23 cellular contexts compared by ENCODE assay signal in the genomic region with DNA sequence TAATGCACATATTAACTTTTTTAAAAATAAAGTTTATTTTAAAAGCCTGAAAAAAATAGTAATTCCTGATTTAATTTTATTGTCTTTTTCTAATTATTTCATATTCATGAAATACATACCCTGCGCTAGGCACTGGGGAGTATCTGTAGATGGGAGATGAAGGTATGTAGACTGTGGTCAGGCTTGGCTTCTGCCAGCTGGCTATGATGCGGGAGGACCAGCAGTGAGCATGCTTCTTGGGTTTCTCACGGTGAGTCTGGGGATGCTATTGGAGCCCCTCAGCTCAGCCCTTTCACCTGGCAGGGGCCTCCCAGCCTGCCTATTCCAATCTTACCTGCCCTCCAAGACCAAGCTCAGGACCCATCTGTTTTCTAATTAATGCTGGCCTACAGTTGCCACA.
"Had no signal": no experiment of that assay in that cellular context is flagged by ENCODE, and none has a peak within 500 bp of the region (broad histone marks: within the 10 kb centered on the region; RNA-seq: fewer than 3 reads in every experiment).

No MANE protein-coding gene starts in this region.

- H3K36me3 Mint-ChIP-seq: activated naive CD4-positive, alpha-beta T cell treated with anti-CD3 and anti-CD28 coated beads, Interleukin-2, amount 50 U/mL, for 24 hours; immature natural killer cell; naive thymus-derived CD8-positive, alpha-beta T cell; stimulated activated effector memory CD8-positive, alpha-beta T cell treated with anti-CD3 and anti-CD28 coated beads, Interleukin-12 subunit alpha, Interleukin-12 subunit beta, amount 100 ng/mL, for 72 hours had no signal

- H3K27me3 ChIP-seq: brain microvascular endothelial cell, hepatocyte, neural progenitor cell, right atrium auricular region, uterus had no signal

- H3K4me3 Mint-ChIP-seq: activated naive CD4-positive, alpha-beta T cell treated with anti-CD3 and anti-CD28 coated beads, Interleukin-2, amount 50 U/mL, for 24 hours; immature natural killer cell; naive thymus-derived CD8-positive, alpha-beta T cell; neural progenitor cell; stimulated activated effector memory CD8-positive, alpha-beta T cell treated with anti-CD3 and anti-CD28 coated beads, Interleukin-12 subunit alpha, Interleukin-12 subunit beta, amount 100 ng/mL, for 72 hours; stimulated activated naive CD8-positive, alpha-beta T cell treated with anti-CD3 and anti-CD28 coated beads, Interleukin-15, amount 100 ng/mL, for 72 hours; T-helper 2 cell treated with Interferon-gamma antibody and Interleukin-4, amounts not matched to agents 5 μg/mL and 100 μg/mL, for 36 hours had no signal

- ATAC-seq: naive thymus-derived CD8-positive, alpha-beta T cell; stimulated activated effector memory CD8-positive, alpha-beta T cell treated with anti-CD3 and anti-CD28 coated beads, Interleukin-12 subunit alpha, Interleukin-12 subunit beta, amount 100 ng/mL, for 72 hours; stimulated activated naive CD8-positive, alpha-beta T cell treated with anti-CD3 and anti-CD28 coated beads, Interleukin-15, amount 100 ng/mL, for 72 hours had no signal

- H2AFZ ChIP-seq: hepatocyte, neural progenitor cell had no signal

- H3K27ac ChIP-seq: brain microvascular endothelial cell, neural progenitor cell, right atrium auricular region, uterus, WERI-Rb-1 had no signal

- DNase-seq: activated CD4-positive, alpha-beta T cell treated with anti-CD3 and anti-CD28 coated beads, Interleukin-2, amount 50 U/mL, for 1 hour; activated CD4-positive, CD25-positive, alpha-beta regulatory T cell treated with anti-CD3 and anti-CD28 coated beads, Interleukin-2, amount 50 U/mL, for 72 hours; activated gamma-delta T cell treated with Interleukin-2 at 50 U/mL for 16 hours; activated T-cell treated with anti-CD3 and anti-CD28 coated beads, Interleukin-2, amount 50 U/mL, for 1 hour; brain microvascular endothelial cell; central memory CD4-positive, alpha-beta T cell; effector memory CD4-positive, alpha-beta T cell; foreskin melanocyte; glutamatergic neuron; immature natural killer cell; naive thymus-derived CD8-positive, alpha-beta T cell; stimulated activated CD4-positive, alpha-beta T cell treated with anti-CD3 and anti-CD28 coated beads, Interleukin-12 subunit alpha, Interleukin-12 subunit beta, amount 100 ng/mL, for 4 hours; stimulated activated naive CD8-positive, alpha-beta T cell treated with anti-CD3 and anti-CD28 coated beads, Interleukin-15, amount 100 ng/mL, for 72 hours; uterus had no signal

- H3K4me3 ChIP-seq: hepatocyte, lung, neural progenitor cell, right atrium auricular region, uterus had no signal

- H3K4me2 ChIP-seq: neural progenitor cell had no signal

- H3K36me3 ChIP-seq: brain microvascular endothelial cell, neural progenitor cell, right atrium auricular region, uterus, WERI-Rb-1 had no signal

- H3K9me3 Mint-ChIP-seq: activated naive CD4-positive, alpha-beta T cell treated with anti-CD3 and anti-CD28 coated beads, Interleukin-2, amount 50 U/mL, for 24 hours; immature natural killer cell; naive thymus-derived CD8-positive, alpha-beta T cell; stimulated activated effector memory CD8-positive, alpha-beta T cell treated with anti-CD3 and anti-CD28 coated beads, Interleukin-12 subunit alpha, Interleukin-12 subunit beta, amount 100 ng/mL, for 72 hours; stimulated activated naive CD8-positive, alpha-beta T cell treated with anti-CD3 and anti-CD28 coated beads, Interleukin-15, amount 100 ng/mL, for 72 hours; T-helper 2 cell treated with Interferon-gamma antibody and Interleukin-4, amounts not matched to agents 5 μg/mL and 100 μg/mL, for 36 hours had no signal

- H3K27ac Mint-ChIP-seq: activated naive CD4-positive, alpha-beta T cell treated with anti-CD3 and anti-CD28 coated beads, Interleukin-2, amount 50 U/mL, for 24 hours; immature natural killer cell; naive thymus-derived CD8-positive, alpha-beta T cell; neural progenitor cell; progenitor cell of endocrine pancreas; stimulated activated effector memory CD8-positive, alpha-beta T cell treated with anti-CD3 and anti-CD28 coated beads, Interleukin-12 subunit alpha, Interleukin-12 subunit beta, amount 100 ng/mL, for 72 hours; stimulated activated naive CD8-positive, alpha-beta T cell treated with anti-CD3 and anti-CD28 coated beads, Interleukin-15, amount 100 ng/mL, for 72 hours; T-helper 2 cell treated with Interferon-gamma antibody and Interleukin-4, amounts not matched to agents 5 μg/mL and 100 μg/mL, for 36 hours had no signal

- H3K4me1 ChIP-seq: uterus had no signal

- H3K9me3 ChIP-seq: right atrium auricular region, uterus had no signal

- H3K4me1 Mint-ChIP-seq: activated naive CD4-positive, alpha-beta T cell treated with anti-CD3 and anti-CD28 coated beads, Interleukin-2, amount 50 U/mL, for 24 hours; immature natural killer cell; naive thymus-derived CD8-positive, alpha-beta T cell; stimulated activated effector memory CD8-positive, alpha-beta T cell treated with anti-CD3 and anti-CD28 coated beads, Interleukin-12 subunit alpha, Interleukin-12 subunit beta, amount 100 ng/mL, for 72 hours; stimulated activated naive CD8-positive, alpha-beta T cell treated with anti-CD3 and anti-CD28 coated beads, Interleukin-15, amount 100 ng/mL, for 72 hours had no signal
